Comparison of ENCODE assay signal across 8 cellular contexts in the genomic region with DNA sequence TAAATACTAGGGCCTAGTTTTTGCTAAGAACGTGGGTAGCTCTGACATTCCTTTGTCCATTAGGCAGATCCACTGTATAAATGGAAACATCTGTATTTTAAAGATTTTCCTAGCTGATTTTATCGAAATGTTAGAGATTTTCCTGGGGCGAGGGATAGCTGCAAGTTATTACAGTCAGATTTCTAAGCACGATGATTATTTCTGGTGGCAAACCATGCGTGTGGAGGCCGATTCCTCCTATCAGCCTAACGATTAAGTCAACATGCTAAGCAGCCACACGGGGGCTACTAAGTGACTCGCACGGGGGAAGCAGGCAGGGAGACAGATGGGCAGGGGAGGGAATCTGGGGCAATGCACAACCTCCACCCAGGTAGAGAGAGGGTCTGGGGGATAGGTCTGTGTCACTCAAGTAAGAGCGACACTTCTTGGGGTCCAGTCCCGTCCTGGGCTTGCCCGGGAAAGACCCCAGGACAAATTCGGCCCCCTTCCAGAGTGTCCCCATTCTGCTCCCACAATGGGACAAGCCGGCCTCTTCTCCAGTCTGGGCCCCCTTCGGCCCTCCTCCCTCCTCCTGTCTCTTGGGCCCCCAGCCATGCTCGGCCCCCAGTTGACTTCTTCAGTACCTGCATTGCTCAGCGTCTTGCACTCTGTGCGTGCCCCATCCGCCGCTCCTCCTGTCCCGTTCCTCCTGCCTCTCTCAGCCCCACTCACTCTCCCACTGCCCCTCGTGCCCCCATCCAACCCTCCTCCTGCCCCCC. TPM values are rescaled to one million over a fixed set of nuclear protein-coding genes. Genes with fewer than 3 reads are reported as not detected.
DNase-seq lines count a peak whose midpoint lies in the region; ATAC-seq, FAIRE-seq and TF ChIP-seq lines count a peak whose summit lies in the region.

No MANE protein-coding gene starts in this region.

- peak; percentile 58 for FAIRE-seq in GM18507 (lab: Jason Lieb, UNC)

- H3K36me3 Mint-ChIP-seq in activated CD8-positive, alpha-beta memory T cell treated with anti-CD3 and anti-CD28 coated beads, Interleukin-2, amount 10 ng/mL, durations not matched to agents 7 days and 5 days = peaks cover 10% of the 10 kb centered on the region

- no peaks in the 10 kb centered on the region for H3K36me3 ChIP-seq in mucosa of descending colon (ENCODE audit: low read depth)

- intact Hi-C loops in mucosa of descending colon (cut with DNase I, micrococcal nuclease) = loop anchor here in 1 of 2 donors (10.0 kb wide), 1 partner anchor 114 kb away; no protein-coding TSS in a partner anchor

- ATAC-seq in HG03457 (IDR thresholded peaks at IDR 0.05; ENCODE audit: unreplicated experiment) (peak; percentile 8), mucosa of descending colon (peak; percentile 45)
- peak; percentile 38 for ATAC-seq in activated CD8-positive, alpha-beta memory T cell treated with anti-CD3 and anti-CD28 coated beads, Interleukin-2, amount 10 ng/mL, durations not matched to agents 7 days and 5 days

- TF ChIP-seq CTCF in AG04449 (IDR thresholded peaks at IDR 0.05; ENCODE audit: insufficient read depth, low read length, missing control alignments) (peak; percentile 70), mucosa of descending colon (IDR thresholded peaks at IDR 0.05) (no peak)

- POLR2A ChIA-PET in AG04449 (lab: Yijun Ruan, JAX) = interaction anchor here (0.8 to 4.3 kb wide), 7 partner anchors 13 to 189 kb away, joined by 3 to 39 read pairs (median 4); no protein-coding TSS in a partner anchor

- no peaks in the 10 kb centered on the region for H3K9me3 Mint-ChIP-seq in activated CD8-positive, alpha-beta memory T cell treated with anti-CD3 and anti-CD28 coated beads, Interleukin-2, amount 10 ng/mL, durations not matched to agents 7 days and 5 days (ENCODE audit: low read depth)

- H3K27ac Mint-ChIP-seq in activated CD8-positive, alpha-beta memory T cell treated with anti-CD3 and anti-CD28 coated beads, Interleukin-2, amount 10 ng/mL, durations not matched to agents 7 days and 5 days = peak overlapping the region; percentile 96

- peaks cover 10% of the 10 kb centered on the region for H3K4me1 ChIP-seq in mucosa of descending colon (ENCODE audit: low read depth)

- H3K4me3 ChIP-seq in AG04449 (ENCODE audit: low read depth, low read length) (peak overlapping the region; percentile 95), mucosa of descending colon (peak overlapping the region; percentile 54)

- peak overlapping the region; percentile 81 for H3K4me3 Mint-ChIP-seq in activated CD8-positive, alpha-beta memory T cell treated with anti-CD3 and anti-CD28 coated beads, Interleukin-2, amount 10 ng/mL, durations not matched to agents 7 days and 5 days

- H3K27me3 Mint-ChIP-seq in activated CD8-positive, alpha-beta memory T cell treated with anti-CD3 and anti-CD28 coated beads, Interleukin-2, amount 10 ng/mL, durations not matched to agents 7 days and 5 days = no peaks in the 10 kb centered on the region

- H3K9me3 ChIP-seq in mucosa of descending colon = no peaks in the 10 kb centered on the region

- DNase-seq in AG04449 (ENCODE audit: low read depth, low spot score) = no peak
- DNase-seq in GM18507 (ENCODE audit: extremely low spot score, insufficient read length, low read depth) = peak; percentile 55
- DNase-seq in NCI-H82 (lab: John Stamatoyannopoulos, UW) = peak; percentile 93
- peak; percentile 84 for DNase-seq in activated CD8-positive, alpha-beta memory T cell treated with anti-CD3 and anti-CD28 coated beads, Interleukin-2, amount 10 ng/mL, durations not matched to agents 7 days and 5 days
- DNase-seq in epidermal melanocyte (ENCODE audit: insufficient read length, low spot score) = peak; percentile 78
- peak in 2 of 3 donors; percentile 57 to 71 for DNase-seq in mucosa of descending colon
- DNase-seq in stimulated activated CD8-positive, alpha-beta memory T cell treated with anti-CD3 and anti-CD28 coated beads, Interleukin-7, amount 100 ng/mL, for 24 hours (ENCODE audit: low read depth) = peak; percentile 19

- CTCF ChIA-PET in AG04449 (lab: Yijun Ruan, JAX) = interaction anchor here (0.7 to 10.8 kb wide), 15 partner anchors 9 to 136 kb away, joined by 3 to 124 read pairs (median 4); no protein-coding TSS in a partner anchor
- CTCF ChIA-PET in activated CD8-positive, alpha-beta memory T cell treated with anti-CD3 and anti-CD28 coated beads, Interleukin-2, amount 10 ng/mL, durations not matched to agents 7 days and 5 days (lab: Charles Lee) = interaction anchor here (0.7 to 5.6 kb wide), 13 partner anchors 8 to 112 kb away, joined by 3 to 78 read pairs (median 4); no protein-coding TSS in a partner anchor

- peaks cover 45% of the 10 kb centered on the region for H3K4me1 Mint-ChIP-seq in activated CD8-positive, alpha-beta memory T cell treated with anti-CD3 and anti-CD28 coated beads, Interleukin-2, amount 10 ng/mL, durations not matched to agents 7 days and 5 days

RNA-seq across cellular contexts. Expression of a gene that starts 0.6 kb away (rescaled TPM):
- total RNA-seq in activated CD8-positive, alpha-beta memory T cell treated with anti-CD3 and anti-CD28 coated beads, Interleukin-2, amount 10 ng/mL, durations not matched to agents 7 days and 5 days = 10 to 100 TPM; 26.4 to 27.0 TPM
- total RNA-seq in mucosa of descending colon = 10 to 100 TPM; 51.8 to 83.2 (median 53.2) TPM

RNA-seq across cellular contexts. Expression of a gene that starts 41.2 kb away (rescaled TPM):
- total RNA-seq in activated CD8-positive, alpha-beta memory T cell treated with anti-CD3 and anti-CD28 coated beads, Interleukin-2, amount 10 ng/mL, durations not matched to agents 7 days and 5 days = 10 to 100 TPM; 15.6 to 16.2 TPM
- 100 to 1,000 TPM in 2 of 3 donors, 10 to 100 TPM in 1; 83.7 to 113 (median 103) TPM for total RNA-seq in mucosa of descending colon

RNA-seq across cellular contexts. Expression of a gene that starts 58.1 kb away (rescaled TPM):
- 10 to 100 TPM; 15.1 to 20.3 TPM for total RNA-seq in activated CD8-positive, alpha-beta memory T cell treated with anti-CD3 and anti-CD28 coated beads, Interleukin-2, amount 10 ng/mL, durations not matched to agents 7 days and 5 days
- 10 to 100 TPM; 56.4 to 71.3 (median 65.1) TPM for total RNA-seq in mucosa of descending colon

Comparison
In these comparisons a context has a peak if more than half of its experiments do, and no peak if none do; other contexts are left out.
1. RNA of a gene that starts 41.2 kb away (total RNA-seq): 83.7 to 113 TPM in mucosa of descending colon; 15.6 to 16.2 TPM in activated CD8-positive, alpha-beta memory T cell treated with anti-CD3 and anti-CD28 coated beads, Interleukin-2, amount 10 ng/mL, durations not matched to agents 7 days and 5 days; every median in the first group is over 4 times any median in the second.
2. Peak in every context shown above with its lines, with median percentiles within 50 percentile points of each other: ATAC-seq.